In the genomic region with DNA sequence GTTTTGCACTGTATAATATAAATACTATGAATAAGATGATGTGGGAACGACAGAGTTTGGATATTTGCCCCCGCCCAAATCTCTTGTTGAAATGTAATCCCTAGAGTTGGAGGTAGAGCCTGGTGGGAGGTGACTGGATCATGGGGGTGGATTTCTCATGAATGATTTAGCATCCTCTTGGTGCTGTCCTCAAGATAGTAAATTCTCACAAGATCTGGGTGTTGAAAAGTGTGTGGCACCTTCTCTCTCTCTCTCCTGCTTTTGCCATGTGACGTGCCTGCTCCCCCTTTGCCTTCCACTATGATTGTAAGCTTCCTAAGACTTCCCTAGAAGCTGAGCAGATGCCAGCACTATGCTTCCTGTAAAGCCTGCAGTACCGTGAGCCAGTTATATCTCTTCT, we compare ENCODE assay signal across 22 cellular contexts.
"Had no signal": no experiment of that assay in that cellular context is flagged by ENCODE, and none has a peak within 500 bp of the region (broad histone marks: within the 10 kb centered on the region; RNA-seq: fewer than 3 reads in every experiment).

No MANE protein-coding gene starts in this region.

- H3K27me3 ChIP-seq: SJSA1 had no signal

- DNase-seq: IMR-90, MM.1S, NCI-H1092 treated with DMSO at 0.1 percent for 48 hours, NCI-H1436, NCI-H187, NCI-H2029, NCI-H2081 treated with DMSO at 0.1 percent for 48 hours, NCI-H2171, NCI-H226, NCI-H446, NCI-H510A, NCI-H524 treated with DMSO at 0.1 percent for 48 hours, NCI-H69, NCI-H774, Right ventricle myocardium superior, RPMI8226, SIG-M5 had no signal

- FAIRE-seq: HepG2, RCC 7860 had no signal

- H3K9me3 ChIP-seq: SJSA1 had no signal

- H3K27ac ChIP-seq: KMS-11, SJSA1, SK-N-MC had no signal

- ATAC-seq: HepG2 had no signal

- H3K4me3 ChIP-seq: SJSA1, SK-N-MC had no signal

- H3K36me3 ChIP-seq: SJSA1 had no signal

- H3K4me2 ChIP-seq: KMS-11 had no signal

- H3K9ac ChIP-seq: KMS-11 had no signal
